17 cellular contexts compared by ENCODE assay signal in the genomic region with DNA sequence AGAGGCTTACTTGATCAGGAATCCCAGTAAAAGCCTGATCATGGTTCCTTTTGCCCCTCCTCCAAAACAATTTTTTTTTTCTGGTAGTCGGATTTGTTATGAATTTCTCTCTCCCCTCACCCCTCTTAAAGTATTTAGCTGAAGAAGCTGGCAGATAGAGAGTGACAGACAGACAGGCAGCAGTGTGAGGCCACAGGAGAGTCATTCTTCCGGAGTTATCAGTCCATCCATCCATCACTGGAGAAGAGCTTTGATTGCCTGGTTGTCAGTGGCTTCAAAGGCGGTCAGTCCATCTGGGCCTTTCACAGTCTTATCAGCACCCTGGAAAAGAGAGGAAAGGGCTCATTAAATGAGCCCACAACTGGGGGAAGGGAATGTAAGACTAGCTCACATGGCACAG. TPM values are rescaled to one million over a fixed set of nuclear protein-coding genes. Genes with fewer than 3 reads are reported as not detected.
DNase-seq lines count a peak whose midpoint lies in the region; ATAC-seq and TF ChIP-seq lines count a peak whose summit lies in the region.
"Had no signal": no experiment of that assay in that cellular context is flagged by ENCODE, and none has a peak within 500 bp of the region (broad histone marks: within the 10 kb centered on the region; RNA-seq: fewer than 3 reads in every experiment).

No MANE protein-coding gene starts in this region.

- H3K4me1 Mint-ChIP-seq in activated T-helper 1 cell treated with anti-CD3 and anti-CD28 coated beads, Interleukin-12 subunit alpha, Interleukin-12 subunit beta, Interleukin-2, Interleukin-4 antibody, amounts not matched to agents 30 ng/mL and 10 ng/mL and 1 ng/mL, durations not matched to agents 14 hours and 24 hours and 36 hours (ENCODE audit: low read depth), result peaks cover 24% of the 10 kb centered on the region
- H3K4me1 Mint-ChIP-seq in type B pancreatic cell (ENCODE audit: unreplicated experiment), result peaks cover 26% of the 10 kb centered on the region

- H3K36me3 Mint-ChIP-seq in activated T-helper 1 cell treated with anti-CD3 and anti-CD28 coated beads, Interleukin-12 subunit alpha, Interleukin-12 subunit beta, Interleukin-2, Interleukin-4 antibody, amounts not matched to agents 30 ng/mL and 10 ng/mL and 1 ng/mL, durations not matched to agents 14 hours and 24 hours and 36 hours (ENCODE audit: low read depth), result peaks cover 27% of the 10 kb centered on the region
- peaks cover 30% of the 10 kb centered on the region for H3K36me3 Mint-ChIP-seq in type B pancreatic cell

- no peak for TF ChIP-seq CTCF in cardiac muscle cell (IDR thresholded peaks at IDR 0.05; ENCODE audit: low read depth, low read length)
- TF ChIP-seq CTCF in type B pancreatic cell (conservative IDR thresholded peaks at IDR 0.05), result no peak
- no peak for TF ChIP-seq CTCF in thyroid gland (IDR thresholded peaks at IDR 0.05)

- H3K4me1 ChIP-seq in cardiac muscle cell (ENCODE audit: low read depth) (peaks cover 88% of the 10 kb centered on the region), thyroid gland (peaks cover 53% of the 10 kb centered on the region in 2 donors)

- DNase-seq in cardiac muscle cell (ENCODE audit: low read depth in 1 of 2, low spot score in 1 of 2), result peak in 1 of 2 donors; percentile 34
- DNase-seq in cardiac septum (ENCODE audit: low spot score), result no peak
- DNase-seq in activated T-helper 1 cell treated with anti-CD3 and anti-CD28 coated beads, Interleukin-12 subunit alpha, Interleukin-12 subunit beta, Interleukin-2, Interleukin-4 antibody, amounts not matched to agents 30 ng/mL and 10 ng/mL and 1 ng/mL, durations not matched to agents 14 hours and 24 hours and 36 hours (ENCODE audit: low spot score), result no peak
- DNase-seq in kidney glomerular epithelial cell (lab: John Stamatoyannopoulos, UW), result peak; percentile 25
- DNase-seq in type B pancreatic cell (ENCODE audit: extremely low spot score, unreplicated experiment), result no peak
- no peak for DNase-seq in thyroid gland
- no peak for DNase-seq in amniotic stem cell (lab: John Stamatoyannopoulos, UW)
- DNase-seq: activated CD4-positive, alpha-beta T cell treated with anti-CD3 and anti-CD28 coated beads for 48 hours; activated naive CD8-positive, alpha-beta T cell treated with anti-CD3 and anti-CD28 coated beads, Interleukin-2, amount 10 ng/mL, durations not matched to agents 7 days and 5 days; activated T-cell treated with anti-CD3 and anti-CD28 coated beads for 4 hours; central memory CD4-positive, alpha-beta T cell; foreskin fibroblast; Karpas-422; NCI-H2171 treated with DMSO at 0.1 percent for 48 hours; occipital lobe had no signal

- H3K4me3 ChIP-seq in cardiac muscle cell (no peak overlapping the region), thyroid gland (replicated peaks in 1 of 3) (no peak overlapping the region)

- peak overlapping the region; percentile 95 for H3K27ac ChIP-seq in cardiac muscle cell
- peak overlapping the region in 1 of 3 donors; percentile 10 for H3K27ac ChIP-seq in thyroid gland

- WGBS in thyroid gland, 2 donors, result 68 to 70% methylated on average over 3 of the region's 3 CpGs

- H3K27me3 ChIP-seq in cardiac muscle cell (no peaks in the 10 kb centered on the region), thyroid gland (no peaks in the 10 kb centered on the region)

- H3K9me3 Mint-ChIP-seq in activated T-helper 1 cell treated with anti-CD3 and anti-CD28 coated beads, Interleukin-12 subunit alpha, Interleukin-12 subunit beta, Interleukin-2, Interleukin-4 antibody, amounts not matched to agents 30 ng/mL and 10 ng/mL and 1 ng/mL, durations not matched to agents 14 hours and 24 hours and 36 hours, result no peaks in the 10 kb centered on the region
- H3K9me3 Mint-ChIP-seq in type B pancreatic cell, result no peaks in the 10 kb centered on the region
- H3K9me3 Mint-ChIP-seq: activated naive CD8-positive, alpha-beta T cell treated with anti-CD3 and anti-CD28 coated beads, Interleukin-2, amount 10 ng/mL, durations not matched to agents 7 days and 5 days; stimulated activated naive CD8-positive, alpha-beta T cell treated with anti-CD3 and anti-CD28 coated beads, Interleukin-15, Interleukin-2, amounts not matched to agents 100 ng/mL and 50 ng/mL, for 24 hours had no signal

- no peaks in the 10 kb centered on the region for H3K36me3 ChIP-seq in cardiac muscle cell
- H3K36me3 ChIP-seq in thyroid gland, result no peaks in the 10 kb centered on the region

- peak overlapping the region; percentile 18 for H3K27ac Mint-ChIP-seq in activated T-helper 1 cell treated with anti-CD3 and anti-CD28 coated beads, Interleukin-12 subunit alpha, Interleukin-12 subunit beta, Interleukin-2, Interleukin-4 antibody, amounts not matched to agents 30 ng/mL and 10 ng/mL and 1 ng/mL, durations not matched to agents 14 hours and 24 hours and 36 hours
- H3K27ac Mint-ChIP-seq in type B pancreatic cell, result peak overlapping the region; percentile 71
- H3K27ac Mint-ChIP-seq: activated naive CD8-positive, alpha-beta T cell treated with anti-CD3 and anti-CD28 coated beads, Interleukin-2, amount 10 ng/mL, durations not matched to agents 7 days and 5 days; stimulated activated naive CD8-positive, alpha-beta T cell treated with anti-CD3 and anti-CD28 coated beads, Interleukin-15, Interleukin-2, amounts not matched to agents 100 ng/mL and 50 ng/mL, for 24 hours had no signal

- intact Hi-C loops in cardiac septum (cut with DNase I) (loop anchor here (1.0 to 5.0 kb wide), 2 partner anchors 15 to 48 kb away; a partner anchor contains a TSS), thyroid gland (cut with DNase I) (no loop called here)
- intact Hi-C loops in activated T-helper 1 cell treated with anti-CD3 and anti-CD28 coated beads, Interleukin-12 subunit alpha, Interleukin-12 subunit beta, Interleukin-2, Interleukin-4 antibody, amounts not matched to agents 30 ng/mL and 10 ng/mL and 1 ng/mL, durations not matched to agents 14 hours and 24 hours and 36 hours (cut with micrococcal nuclease), result no loop called here

- TF ChIP-seq POLR2A in thyroid gland (IDR thresholded peaks at IDR 0.05), result no peak

- ATAC-seq in GM18502 (IDR thresholded peaks at IDR 0.05; ENCODE audit: poor library complexity, unreplicated experiment), result no peak

- no peaks in the 10 kb centered on the region for H3K9me3 ChIP-seq in cardiac muscle cell (ENCODE audit: low read depth)
- no peaks in the 10 kb centered on the region for H3K9me3 ChIP-seq in thyroid gland

- H3K27me3 Mint-ChIP-seq in activated T-helper 1 cell treated with anti-CD3 and anti-CD28 coated beads, Interleukin-12 subunit alpha, Interleukin-12 subunit beta, Interleukin-2, Interleukin-4 antibody, amounts not matched to agents 30 ng/mL and 10 ng/mL and 1 ng/mL, durations not matched to agents 14 hours and 24 hours and 36 hours (ENCODE audit: insufficient read depth), result no peaks in the 10 kb centered on the region
- H3K27me3 Mint-ChIP-seq in type B pancreatic cell, result no peaks in the 10 kb centered on the region
- H3K27me3 Mint-ChIP-seq: activated naive CD8-positive, alpha-beta T cell treated with anti-CD3 and anti-CD28 coated beads, Interleukin-2, amount 10 ng/mL, durations not matched to agents 7 days and 5 days; stimulated activated naive CD8-positive, alpha-beta T cell treated with anti-CD3 and anti-CD28 coated beads, Interleukin-15, Interleukin-2, amounts not matched to agents 100 ng/mL and 50 ng/mL, for 24 hours had no signal

- no peak overlapping the region for H3K4me3 Mint-ChIP-seq in activated T-helper 1 cell treated with anti-CD3 and anti-CD28 coated beads, Interleukin-12 subunit alpha, Interleukin-12 subunit beta, Interleukin-2, Interleukin-4 antibody, amounts not matched to agents 30 ng/mL and 10 ng/mL and 1 ng/mL, durations not matched to agents 14 hours and 24 hours and 36 hours
- H3K4me3 Mint-ChIP-seq in type B pancreatic cell, result peak overlapping the region; percentile 55
- H3K4me3 Mint-ChIP-seq: activated naive CD8-positive, alpha-beta T cell treated with anti-CD3 and anti-CD28 coated beads, Interleukin-2, amount 10 ng/mL, durations not matched to agents 7 days and 5 days; stimulated activated naive CD8-positive, alpha-beta T cell treated with anti-CD3 and anti-CD28 coated beads, Interleukin-15, Interleukin-2, amounts not matched to agents 100 ng/mL and 50 ng/mL, for 24 hours had no signal

RNA-seq across cellular contexts. Expression of a gene that starts 47.5 kb away (rescaled TPM):
- total RNA-seq in cardiac muscle cell (110 and 141 TPM in 2 replicates), cardiac septum (121 TPM), type B pancreatic cell (ENCODE audit: low replicate concordance) (104 and 110 TPM in 2 replicates), thyroid gland (100 to 1,000 TPM; 116 to 128 (median 125) TPM)
- polyA plus RNA-seq in cardiac muscle cell, result 79.0 and 86.1 TPM in 2 replicates
- 117 and 119 TPM in 2 replicates for total RNA-seq in activated T-helper 1 cell treated with anti-CD3 and anti-CD28 coated beads, Interleukin-12 subunit alpha, Interleukin-12 subunit beta, Interleukin-2, Interleukin-4 antibody, amounts not matched to agents 30 ng/mL and 10 ng/mL and 1 ng/mL, durations not matched to agents 14 hours and 24 hours and 36 hours
